ENCODE assay signal across 31 cellular contexts in genomic region chr18:31450409-31450808, GRCh38. TPM values are rescaled to one million over a fixed set of nuclear protein-coding genes. Genes with fewer than 3 reads are reported as not detected.
"Had no signal": no experiment of that assay in that cellular context is flagged by ENCODE, and none has a peak within 500 bp of the region (broad histone marks: within the 10 kb centered on the region; RNA-seq: fewer than 3 reads in every experiment).

No MANE protein-coding gene starts in this region.

- H3K27me3 Mint-ChIP-seq: activated CD4-positive, alpha-beta memory T cell treated with anti-CD3 and anti-CD28 coated beads, Interleukin-2, amount 10 ng/mL, durations not matched to agents 7 days and 5 days; activated naive CD4-positive, alpha-beta T cell treated with anti-CD3 and anti-CD28 coated beads, Interleukin-2, amount 10 ng/mL, durations not matched to agents 7 days and 5 days; activated naive CD8-positive, alpha-beta T cell treated with anti-CD3 and anti-CD28 coated beads, Interleukin-2, amount 50 U/mL, for 24 hours; activated T-cell treated with anti-CD3 and anti-CD28 coated beads, Interleukin-2, amount 50 U/mL, for 24 hours had no signal

- FAIRE-seq: colon, endometrium had no signal

- H3K9me3 ChIP-seq: ascending aorta, gastroesophageal sphincter, heart left ventricle, mucosa of descending colon, stomach, thoracic aorta had no signal

- H3K27me3 ChIP-seq: ascending aorta, gastroesophageal sphincter, heart left ventricle, stomach had no signal

- H3K4me3 Mint-ChIP-seq: activated CD4-positive, alpha-beta memory T cell treated with anti-CD3 and anti-CD28 coated beads, Interleukin-2, amount 10 ng/mL, durations not matched to agents 7 days and 5 days; activated naive CD4-positive, alpha-beta T cell treated with anti-CD3 and anti-CD28 coated beads, Interleukin-2, amount 10 ng/mL, durations not matched to agents 7 days and 5 days; activated naive CD8-positive, alpha-beta T cell treated with anti-CD3 and anti-CD28 coated beads, Interleukin-2, amount 50 U/mL, for 24 hours; activated T-cell treated with anti-CD3 and anti-CD28 coated beads, Interleukin-2, amount 50 U/mL, for 24 hours; immature natural killer cell; naive B cell; neural crest cell; stimulated activated effector memory CD8-positive, alpha-beta T cell treated with anti-CD3 and anti-CD28 coated beads, Interleukin-12 subunit alpha, Interleukin-12 subunit beta, amount 100 ng/mL, for 72 hours had no signal

- H3K4me1 Mint-ChIP-seq: activated CD4-positive, alpha-beta memory T cell treated with anti-CD3 and anti-CD28 coated beads, Interleukin-2, amount 10 ng/mL, durations not matched to agents 7 days and 5 days; activated naive CD4-positive, alpha-beta T cell treated with anti-CD3 and anti-CD28 coated beads, Interleukin-2, amount 10 ng/mL, durations not matched to agents 7 days and 5 days; activated naive CD8-positive, alpha-beta T cell treated with anti-CD3 and anti-CD28 coated beads, Interleukin-2, amount 50 U/mL, for 24 hours; immature natural killer cell; naive B cell; neural crest cell; stimulated activated effector memory CD8-positive, alpha-beta T cell treated with anti-CD3 and anti-CD28 coated beads, Interleukin-12 subunit alpha, Interleukin-12 subunit beta, amount 100 ng/mL, for 72 hours had no signal

- H3K27ac ChIP-seq: ascending aorta, dorsolateral prefrontal cortex, gastroesophageal sphincter, heart left ventricle, stomach, thoracic aorta had no signal

- H3K27ac Mint-ChIP-seq: activated CD4-positive, alpha-beta memory T cell treated with anti-CD3 and anti-CD28 coated beads, Interleukin-2, amount 10 ng/mL, durations not matched to agents 7 days and 5 days; activated naive CD4-positive, alpha-beta T cell treated with anti-CD3 and anti-CD28 coated beads, Interleukin-2, amount 10 ng/mL, durations not matched to agents 7 days and 5 days; activated naive CD8-positive, alpha-beta T cell treated with anti-CD3 and anti-CD28 coated beads, Interleukin-2, amount 50 U/mL, for 24 hours; activated T-cell treated with anti-CD3 and anti-CD28 coated beads, Interleukin-2, amount 50 U/mL, for 24 hours; immature natural killer cell; naive B cell; stimulated activated effector memory CD8-positive, alpha-beta T cell treated with anti-CD3 and anti-CD28 coated beads, Interleukin-12 subunit alpha, Interleukin-12 subunit beta, amount 100 ng/mL, for 72 hours had no signal

- H3K36me3 Mint-ChIP-seq: activated naive CD4-positive, alpha-beta T cell treated with anti-CD3 and anti-CD28 coated beads, Interleukin-2, amount 10 ng/mL, durations not matched to agents 7 days and 5 days; immature natural killer cell; naive B cell; stimulated activated effector memory CD8-positive, alpha-beta T cell treated with anti-CD3 and anti-CD28 coated beads, Interleukin-12 subunit alpha, Interleukin-12 subunit beta, amount 100 ng/mL, for 72 hours had no signal

- ATAC-seq: activated naive CD8-positive, alpha-beta T cell treated with anti-CD3 and anti-CD28 coated beads, Interleukin-2, amount 50 U/mL, for 24 hours; gastroesophageal sphincter; heart left ventricle; mucosa of descending colon; SK-N-SH treated with all-trans-retinoic acid at 6 μM for 48 hours; stimulated activated effector memory CD8-positive, alpha-beta T cell treated with anti-CD3 and anti-CD28 coated beads, Interleukin-12 subunit alpha, Interleukin-12 subunit beta, amount 100 ng/mL, for 72 hours had no signal

- H3K4me3 ChIP-seq: ascending aorta, dorsolateral prefrontal cortex, gastroesophageal sphincter, heart left ventricle, mucosa of descending colon, stomach, thoracic aorta had no signal

- H3K4me1 ChIP-seq: ascending aorta, gastroesophageal sphincter, heart left ventricle, stomach had no signal

- DNase-seq: activated CD4-positive, alpha-beta memory T cell treated with anti-CD3 and anti-CD28 coated beads, Interleukin-2, amount 10 ng/mL, durations not matched to agents 7 days and 5 days; activated CD4-positive, alpha-beta T cell treated with anti-CD3 and anti-CD28 coated beads for 48 hours; activated CD4-positive, CD25-positive, alpha-beta regulatory T cell; activated naive CD4-positive, alpha-beta T cell treated with anti-CD3 and anti-CD28 coated beads, Interleukin-2, amount 10 ng/mL, durations not matched to agents 7 days and 5 days; activated naive CD8-positive, alpha-beta T cell treated with anti-CD3 and anti-CD28 coated beads, Interleukin-2, amount 50 U/mL, for 24 hours; activated T-cell treated with anti-CD3 and anti-CD28 coated beads, Interleukin-2, amount 50 U/mL, for 24 hours; dorsolateral prefrontal cortex; heart left ventricle; immature natural killer cell; mesenchymal stem cell; mucosa of descending colon; naive B cell; stimulated activated CD4-positive, alpha-beta T cell treated with anti-CD3 and anti-CD28 coated beads, Interleukin-15, amount 100 ng/mL, for 24 hours; stimulated activated CD4-positive, alpha-beta T cell treated with anti-CD3 and anti-CD28 coated beads, Interleukin-4, amount 100 ng/mL, for 1 hour; stomach; T-helper 1 cell; T-helper 9 cell had no signal

- H3K9me3 Mint-ChIP-seq: activated CD4-positive, alpha-beta memory T cell treated with anti-CD3 and anti-CD28 coated beads, Interleukin-2, amount 10 ng/mL, durations not matched to agents 7 days and 5 days; activated naive CD4-positive, alpha-beta T cell treated with anti-CD3 and anti-CD28 coated beads, Interleukin-2, amount 10 ng/mL, durations not matched to agents 7 days and 5 days; activated naive CD8-positive, alpha-beta T cell treated with anti-CD3 and anti-CD28 coated beads, Interleukin-2, amount 50 U/mL, for 24 hours; activated T-cell treated with anti-CD3 and anti-CD28 coated beads, Interleukin-2, amount 50 U/mL, for 24 hours; naive B cell; neural crest cell had no signal

- H3K36me3 ChIP-seq: ascending aorta, gastroesophageal sphincter, heart left ventricle, stomach, thoracic aorta had no signal

RNA-seq across cellular contexts. Expression of gene DSG3, which starts 2.9 kb away (rescaled TPM):
- total RNA-seq: activated CD4-positive, alpha-beta memory T cell treated with anti-CD3 and anti-CD28 coated beads, Interleukin-2, amount 10 ng/mL, durations not matched to agents 7 days and 5 days; ascending aorta; cardiac septum; fibroblast of lung; liver; neural crest cell; omental fat pad; posterior vena cava; skeletal muscle tissue had no signal
- polyA plus RNA-seq: immature natural killer cell, liver had no signal

RNA-seq across cellular contexts. Expression of gene DSG2, which starts 47.6 kb away (rescaled TPM):
- polyA plus RNA-seq: immature natural killer cell had no signal
